In the genomic region with DNA sequence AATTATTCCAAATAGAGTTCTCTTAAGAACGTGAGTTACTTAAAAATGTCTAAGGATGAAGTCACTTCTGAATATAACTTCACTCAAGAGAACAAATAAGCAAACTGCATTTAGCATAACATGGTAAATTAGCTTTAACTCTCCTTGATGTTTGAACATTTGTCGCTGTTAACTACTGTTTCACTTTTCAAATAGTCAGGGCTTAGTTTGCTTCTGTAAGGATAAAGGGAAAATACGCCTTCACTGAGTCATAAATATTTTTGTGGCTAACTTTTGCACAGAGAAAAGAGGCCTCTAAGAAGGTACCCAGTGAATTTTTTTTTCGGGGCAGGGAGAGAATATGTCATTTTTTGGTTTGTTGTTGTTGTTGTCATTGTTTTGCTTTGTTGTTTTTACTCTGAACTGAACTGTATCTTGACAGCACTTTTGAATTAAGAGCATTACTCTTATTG, we compare ENCODE assay signal across 10 cellular contexts. TPM values are rescaled to one million over a fixed set of nuclear protein-coding genes. Genes with fewer than 3 reads are reported as not detected.
DNase-seq lines count a peak whose midpoint lies in the region.
"Had no signal": no experiment of that assay in that cellular context is flagged by ENCODE, and none has a peak within 500 bp of the region (broad histone marks: within the 10 kb centered on the region; RNA-seq: fewer than 3 reads in every experiment).

No MANE protein-coding gene starts in this region.

- H3K9me3 ChIP-seq in mesenchymal stem cell (ENCODE audit: control insufficient read depth, low read length) = no peaks in the 10 kb centered on the region
- no peaks in the 10 kb centered on the region for H3K9me3 ChIP-seq in neuronal stem cell (replicated peaks in 1 of 2; ENCODE audit: control insufficient read depth in 2 of 2, insufficient read depth in 1 of 2, low read depth in 1 of 2, low read length in 2 of 2)
- H3K9me3 ChIP-seq: pancreas had no signal

- H2BK5ac ChIP-seq in mesenchymal stem cell (ENCODE audit: low read depth, low read length, poor library complexity, severe bottlenecking) (no peak overlapping the region), neuronal stem cell (ENCODE audit: low read length) (no peak overlapping the region)

- peak overlapping the region; percentile 36 for H2AK5ac ChIP-seq in mesenchymal stem cell (ENCODE audit: low read length, severe bottlenecking)
- no peak overlapping the region for H2AK5ac ChIP-seq in neuronal stem cell (ENCODE audit: low read depth, low read length)

- H3K27me3 ChIP-seq in mesenchymal stem cell (ENCODE audit: control insufficient read depth in 1 of 2, insufficient read depth in 1 of 2, low read length in 2 of 2) (no peaks in the 10 kb centered on the region), neuronal stem cell (ENCODE audit: control insufficient read depth in 3 of 3, insufficient read depth in 3 of 3, low read depth in 1 of 3, low read length in 3 of 3) (peaks cover 0 to 2% (median 0%) of the 10 kb centered on the region in 3 experiments)
- H3K27me3 ChIP-seq: pancreas had no signal

- H2BK120ac ChIP-seq in mesenchymal stem cell (ENCODE audit: low read depth, low read length) = no peak overlapping the region
- no peak overlapping the region for H2BK120ac ChIP-seq in neuronal stem cell (ENCODE audit: low read depth, low read length)

- peak overlapping the region; percentile 35 for H3K4me2 ChIP-seq in mesenchymal stem cell (ENCODE audit: low read length, poor library complexity, severe bottlenecking)
- H3K4me2 ChIP-seq in neuronal stem cell (ENCODE audit: insufficient read depth, low read length, poor library complexity, severe bottlenecking) = no peak overlapping the region

- H3K36me3 ChIP-seq in mesenchymal stem cell (ENCODE audit: control insufficient read depth in 1 of 2, insufficient read depth in 2 of 2, low read depth in 1 of 2, low read length in 2 of 2) = peaks cover 3 to 17% of the 10 kb centered on the region in 2 experiments
- H3K36me3 ChIP-seq in neuronal stem cell (replicated peaks in 1 of 2; ENCODE audit: control insufficient read depth in 2 of 2, insufficient read depth in 2 of 2, low read length in 2 of 2) = peaks cover 2 to 7% of the 10 kb centered on the region in 2 donors
- H3K36me3 ChIP-seq: pancreas had no signal

- WGBS in mesenchymal stem cell = 38% methylated on average over 3 of the region's 4 CpGs
- WGBS in neuronal stem cell (ENCODE audit: extremely low coverage in 2 of 2, insufficient read length in 2 of 2, insufficient replicate concordance in 1 of 2), 2 donors = no CpG with 5 or more reads among the region's 4 CpGs

- H4K8ac ChIP-seq in mesenchymal stem cell (ENCODE audit: low read length) (no peak overlapping the region), neuronal stem cell (ENCODE audit: low read depth, low read length) (no peak overlapping the region)

- in situ Hi-C loops in ACHN (cut with HindIII; ENCODE audit: low pct_ligation_motif_present, low pct_unique_long_range_greater_than_20kb, low sequenced_read_pairs) = no loop called here

- H3K4me1 ChIP-seq in mesenchymal stem cell (ENCODE audit: control insufficient read depth, insufficient read depth, low read depth, low read length) = peaks cover 18% of the 10 kb centered on the region
- peaks cover 5 to 10% of the 10 kb centered on the region in 2 donors for H3K4me1 ChIP-seq in neuronal stem cell (ENCODE audit: control insufficient read depth in 2 of 2, insufficient read depth in 1 of 2, low read depth in 1 of 2, low read length in 2 of 2)

- no peaks in the 10 kb centered on the region for H3K79me1 ChIP-seq in mesenchymal stem cell (replicated peaks; ENCODE audit: low read length, poor library complexity, severe bottlenecking)
- peaks cover 3% of the 10 kb centered on the region for H3K79me1 ChIP-seq in neuronal stem cell (ENCODE audit: low read depth, low read length)

- H2BK15ac ChIP-seq in mesenchymal stem cell (ENCODE audit: low read depth, poor library complexity, severe bottlenecking) = no peak overlapping the region
- H2BK15ac ChIP-seq in neuronal stem cell (ENCODE audit: low read length) = no peak overlapping the region

- H3K23ac ChIP-seq in mesenchymal stem cell (ENCODE audit: low read length in 2 of 2) (no peak overlapping the region), neuronal stem cell (ENCODE audit: low read depth, low read length, poor library complexity) (no peak overlapping the region)

- peak; percentile 54 for DNase-seq in ACHN
- peak; percentile 45 for DNase-seq in HT1080 (ENCODE audit: low read depth)
- DNase-seq in amniotic epithelial cell (ENCODE audit: low read depth) = peak; percentile 73
- DNase-seq in mesenchymal stem cell = peak; percentile 79
- DNase-seq in DMS79 (lab: John Stamatoyannopoulos, UW) = no peak
- no peak for DNase-seq in middle frontal gyrus (ENCODE audit: extremely low spot score, low spot score)
- DNase-seq in neuronal stem cell (ENCODE audit: low spot score) = no peak
- DNase-seq in GOT3 (lab: John Stamatoyannopoulos, UW) = no peak
- DNase-seq: NCI-H526 treated with DMSO at 0.1 percent for 48 hours, pancreas had no signal

- H3K14ac ChIP-seq in mesenchymal stem cell (ENCODE audit: low read length in 2 of 2) (no peak overlapping the region), neuronal stem cell (ENCODE audit: low read length) (no peak overlapping the region)

- no peak overlapping the region for H3K4ac ChIP-seq in mesenchymal stem cell (ENCODE audit: low read depth in 1 of 2, low read length in 2 of 2)
- H3K4ac ChIP-seq in neuronal stem cell (ENCODE audit: low read length) = no peak overlapping the region

- H3K27ac ChIP-seq in mesenchymal stem cell (ENCODE audit: low read length, poor library complexity, severe bottlenecking) (peak overlapping the region; percentile 82), neuronal stem cell (replicated peaks; ENCODE audit: low read length) (no peak overlapping the region)

- H3K4me3 ChIP-seq in mesenchymal stem cell (ENCODE audit: insufficient read depth in 1 of 2, low read depth in 1 of 2, low read length in 2 of 2) (no peak overlapping the region), neuronal stem cell (ENCODE audit: low read length in 2 of 2) (no peak overlapping the region)
- H3K4me3 ChIP-seq: pancreas had no signal

- H3K9ac ChIP-seq in mesenchymal stem cell (ENCODE audit: low read length) (peak overlapping the region; percentile 15), neuronal stem cell (ENCODE audit: low read depth, low read length, poor library complexity) (no peak overlapping the region)

- H3K18ac ChIP-seq in mesenchymal stem cell (ENCODE audit: low read depth in 1 of 2, low read length in 2 of 2) (no peak overlapping the region), neuronal stem cell (ENCODE audit: low read length) (no peak overlapping the region)

- H4K91ac ChIP-seq in mesenchymal stem cell (ENCODE audit: low read length) = no peak overlapping the region
- H4K91ac ChIP-seq in neuronal stem cell (ENCODE audit: low read depth, low read length, poor library complexity) = no peak overlapping the region

- H2AFZ ChIP-seq in mesenchymal stem cell (ENCODE audit: low read depth, low read length) (no peak overlapping the region), neuronal stem cell (ENCODE audit: low read length) (no peak overlapping the region)

- H2BK12ac ChIP-seq in mesenchymal stem cell (ENCODE audit: low read length in 2 of 2) (no peak overlapping the region), neuronal stem cell (ENCODE audit: low read length) (no peak overlapping the region)

RNA-seq across cellular contexts. Expression of a gene that starts 8.1 kb away (rescaled TPM):
- total RNA-seq in HT1080 (2014; rRNA removed; shearing (Covaris generic)) = 38.0 and 47.6 TPM in 2 replicates
- 46.9 and 50.8 TPM in 2 replicates for polyA plus RNA-seq in HT1080 (2015; cell fraction: cytosol; rRNA removed)
- polyA plus RNA-seq in HT1080 (2015; cell fraction: nucleus; rRNA removed) = 57.0 and 68.2 TPM in 2 replicates
- polyA plus RNA-seq in mesenchymal stem cell (2013, experiment 1 of 2) = 66.8 TPM
- polyA plus RNA-seq in mesenchymal stem cell (2013, experiment 2 of 2) = 65.2 TPM
- polyA plus RNA-seq in neuronal stem cell (2013, experiment 1 of 2) = 30.8 TPM
- 29.7 TPM for polyA plus RNA-seq in neuronal stem cell (2013, experiment 2 of 2)

Comparison
In these comparisons a context has a peak if more than half of its experiments do, and no peak if none do; other contexts are left out.
1. DNase-seq: peak in ACHN (single experiment), HT1080 (single experiment), amniotic epithelial cell (single experiment) and mesenchymal stem cell (single experiment); none in DMS79 (single experiment), middle frontal gyrus (single experiment), neuronal stem cell (single experiment) and GOT3 (single experiment).